In genomic region chr7:1101580-1102431, GRCh38 we compare ENCODE assay signal across 1 cellular context.
TF ChIP-seq lines count a peak whose summit lies in the region.

No MANE protein-coding gene starts in this region.

TF ChIP-seq in HepG2, 621 proteins besides CTCF, POLR2A, EP300 and RAD21 (continued from another document and continues in another):
- TF ChIP-seq, protein P1, sequence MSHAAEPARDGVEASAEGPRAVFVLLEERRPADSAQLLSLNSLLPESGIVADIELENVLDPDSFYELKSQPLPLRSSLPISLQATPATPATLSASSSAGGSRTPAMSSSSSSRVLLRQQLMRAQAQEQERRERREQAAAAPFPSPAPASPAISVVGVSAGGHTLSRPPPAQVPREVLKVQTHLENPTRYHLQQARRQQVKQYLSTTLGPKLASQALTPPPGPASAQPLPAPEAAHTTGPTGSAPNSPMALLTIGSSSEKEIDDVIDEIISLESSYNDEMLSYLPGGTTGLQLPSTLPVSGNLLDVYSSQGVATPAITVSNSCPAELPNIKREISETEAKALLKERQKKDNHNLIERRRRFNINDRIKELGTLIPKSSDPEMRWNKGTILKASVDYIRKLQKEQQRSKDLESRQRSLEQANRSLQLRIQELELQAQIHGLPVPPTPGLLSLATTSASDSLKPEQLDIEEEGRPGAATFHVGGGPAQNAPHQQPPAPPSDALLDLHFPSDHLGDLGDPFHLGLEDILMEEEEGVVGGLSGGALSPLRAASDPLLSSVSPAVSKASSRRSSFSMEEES (CRISPR knock-in tag; IDR thresholded peaks at IDR 0.05), result peak; percentile 60
- TF ChIP-seq CEBPG (CRISPR knock-in tag; IDR thresholded peaks at IDR 0.05) (no peak), ZNF329 (CRISPR knock-in tag; IDR thresholded peaks at IDR 0.05; ENCODE audit: low read depth) (no peak), GATAD2A (CRISPR knock-in tag; IDR thresholded peaks at IDR 0.05) (peak; percentile 85), POGK (CRISPR knock-in tag; conservative IDR thresholded peaks at IDR 0.05) (0 out of 2 replicates have a peak, but pooled peaks have one; percentile 28), DNMT3B (CRISPR knock-in tag; conservative IDR thresholded peaks at IDR 0.05) (no peak), ZC3H13 (CRISPR knock-in tag; IDR thresholded peaks at IDR 0.05) (no peak; the same call in 1 of the 2 replicates), ZNF652 (CRISPR knock-in tag; IDR thresholded peaks at IDR 0.05; ENCODE audit: borderline replicate concordance, low read depth) (no peak), RFX5 (IDR thresholded peaks at IDR 0.05; ENCODE audit: low read depth, low read length) (no peak), ZHX1 (CRISPR knock-in tag; IDR thresholded peaks at IDR 0.05; ENCODE audit: low read depth) (0 out of 2 replicates have a peak, but pooled peaks have one; percentile 47), SOX5 (CRISPR knock-in tag; IDR thresholded peaks at IDR 0.05; ENCODE audit: borderline replicate concordance) (peak; percentile 47; the same call in 1 of the 2 replicates), ZNF558 (CRISPR knock-in tag; IDR thresholded peaks at IDR 0.05; ENCODE audit: borderline replicate concordance) (peak; percentile 56; the same call in 1 of the 2 replicates), ATAD3A (CRISPR knock-in tag; IDR thresholded peaks at IDR 0.05) (no peak), PAF1 (CRISPR knock-in tag; IDR thresholded peaks at IDR 0.05) (no peak), PHF20 (CRISPR knock-in tag; IDR thresholded peaks at IDR 0.05) (no peak), HDAC1 (CRISPR knock-in tag; IDR thresholded peaks at IDR 0.05) (peak; percentile 47; the same call in 1 of the 2 replicates), CBX1 (IDR thresholded peaks at IDR 0.05; ENCODE audit: low read depth) (peak; percentile 19), RBM39 (IDR thresholded peaks at IDR 0.05; ENCODE audit: low read depth, low read length, poor library complexity, severe bottlenecking) (no peak), HNF4A (CRISPR knock-in tag; IDR thresholded peaks at IDR 0.05) (peak; percentile 90), TBP (CRISPR knock-in tag; IDR thresholded peaks at IDR 0.05) (no peak), E2F1 (CRISPR knock-in tag; IDR thresholded peaks at IDR 0.05) (no peak), ZBTB3 (CRISPR knock-in tag; IDR thresholded peaks at IDR 0.05; ENCODE audit: borderline replicate concordance, low read depth) (no peak), REPIN1 (CRISPR knock-in tag; IDR thresholded peaks at IDR 0.05; ENCODE audit: borderline replicate concordance, low read depth) (no peak), ZNF431 (CRISPR knock-in tag; IDR thresholded peaks at IDR 0.05; ENCODE audit: borderline replicate concordance, low read depth) (peak; percentile 68; the same call in 1 of the 2 replicates), GLI4 (CRISPR knock-in tag; IDR thresholded peaks at IDR 0.05; ENCODE audit: borderline replicate concordance) (no peak), ZNF572 (CRISPR knock-in tag; IDR thresholded peaks at IDR 0.05) (no peak), ZBTB25 (CRISPR knock-in tag; IDR thresholded peaks at IDR 0.05) (no peak), RORA (CRISPR knock-in tag; IDR thresholded peaks at IDR 0.05) (no peak), ZNF512B (CRISPR knock-in tag; IDR thresholded peaks at IDR 0.05; ENCODE audit: borderline replicate concordance) (0 out of 2 replicates have a peak, but pooled peaks have one; percentile 61), TP53 (CRISPR knock-in tag; conservative IDR thresholded peaks at IDR 0.05) (0 out of 2 replicates have a peak, but pooled peaks have one; percentile 22), ARNT (IDR thresholded peaks at IDR 0.05) (no peak), ZNF24 (IDR thresholded peaks at IDR 0.05) (no peak), TFAP4 (IDR thresholded peaks at IDR 0.05; ENCODE audit: borderline replicate concordance, low read depth) (no peak), SALL2 (CRISPR knock-in tag; IDR thresholded peaks at IDR 0.05) (no peak), SSRP1 (CRISPR knock-in tag; IDR thresholded peaks at IDR 0.05) (no peak), MBNL3 (CRISPR knock-in tag; conservative IDR thresholded peaks at IDR 0.05) (no peak), ZKSCAN8 (CRISPR knock-in tag; IDR thresholded peaks at IDR 0.05; ENCODE audit: borderline replicate concordance) (no peak), TSC22D2 (CRISPR knock-in tag; IDR thresholded peaks at IDR 0.05; ENCODE audit: borderline replicate concordance) (no peak), GABPB1 (CRISPR knock-in tag; IDR thresholded peaks at IDR 0.05) (peak; percentile 40), SIX4 (CRISPR knock-in tag; IDR thresholded peaks at IDR 0.05) (no peak), TMF1 (CRISPR knock-in tag; IDR thresholded peaks at IDR 0.05; ENCODE audit: low read depth) (no peak), THYN1 (CRISPR knock-in tag; IDR thresholded peaks at IDR 0.05; ENCODE audit: borderline replicate concordance, low read depth) (no peak)
- TF ChIP-seq, protein P2, sequence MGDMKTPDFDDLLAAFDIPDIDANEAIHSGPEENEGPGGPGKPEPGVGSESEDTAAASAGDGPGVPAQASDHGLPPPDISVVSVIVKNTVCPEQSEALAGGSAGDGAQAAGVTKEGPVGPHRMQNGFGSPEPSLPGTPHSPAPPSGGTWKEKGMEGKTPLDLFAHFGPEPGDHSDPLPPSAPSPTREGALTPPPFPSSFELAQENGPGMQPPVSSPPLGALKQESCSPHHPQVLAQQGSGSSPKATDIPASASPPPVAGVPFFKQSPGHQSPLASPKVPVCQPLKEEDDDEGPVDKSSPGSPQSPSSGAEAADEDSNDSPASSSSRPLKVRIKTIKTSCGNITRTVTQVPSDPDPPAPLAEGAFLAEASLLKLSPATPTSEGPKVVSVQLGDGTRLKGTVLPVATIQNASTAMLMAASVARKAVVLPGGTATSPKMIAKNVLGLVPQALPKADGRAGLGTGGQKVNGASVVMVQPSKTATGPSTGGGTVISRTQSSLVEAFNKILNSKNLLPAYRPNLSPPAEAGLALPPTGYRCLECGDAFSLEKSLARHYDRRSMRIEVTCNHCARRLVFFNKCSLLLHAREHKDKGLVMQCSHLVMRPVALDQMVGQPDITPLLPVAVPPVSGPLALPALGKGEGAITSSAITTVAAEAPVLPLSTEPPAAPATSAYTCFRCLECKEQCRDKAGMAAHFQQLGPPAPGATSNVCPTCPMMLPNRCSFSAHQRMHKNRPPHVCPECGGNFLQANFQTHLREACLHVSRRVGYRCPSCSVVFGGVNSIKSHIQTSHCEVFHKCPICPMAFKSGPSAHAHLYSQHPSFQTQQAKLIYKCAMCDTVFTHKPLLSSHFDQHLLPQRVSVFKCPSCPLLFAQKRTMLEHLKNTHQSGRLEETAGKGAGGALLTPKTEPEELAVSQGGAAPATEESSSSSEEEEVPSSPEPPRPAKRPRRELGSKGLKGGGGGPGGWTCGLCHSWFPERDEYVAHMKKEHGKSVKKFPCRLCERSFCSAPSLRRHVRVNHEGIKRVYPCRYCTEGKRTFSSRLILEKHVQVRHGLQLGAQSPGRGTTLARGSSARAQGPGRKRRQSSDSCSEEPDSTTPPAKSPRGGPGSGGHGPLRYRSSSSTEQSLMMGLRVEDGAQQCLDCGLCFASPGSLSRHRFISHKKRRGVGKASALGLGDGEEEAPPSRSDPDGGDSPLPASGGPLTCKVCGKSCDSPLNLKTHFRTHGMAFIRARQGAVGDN (CRISPR knock-in tag; IDR thresholded peaks at IDR 0.05), result peak; percentile 98
- TF ChIP-seq, protein P3, sequence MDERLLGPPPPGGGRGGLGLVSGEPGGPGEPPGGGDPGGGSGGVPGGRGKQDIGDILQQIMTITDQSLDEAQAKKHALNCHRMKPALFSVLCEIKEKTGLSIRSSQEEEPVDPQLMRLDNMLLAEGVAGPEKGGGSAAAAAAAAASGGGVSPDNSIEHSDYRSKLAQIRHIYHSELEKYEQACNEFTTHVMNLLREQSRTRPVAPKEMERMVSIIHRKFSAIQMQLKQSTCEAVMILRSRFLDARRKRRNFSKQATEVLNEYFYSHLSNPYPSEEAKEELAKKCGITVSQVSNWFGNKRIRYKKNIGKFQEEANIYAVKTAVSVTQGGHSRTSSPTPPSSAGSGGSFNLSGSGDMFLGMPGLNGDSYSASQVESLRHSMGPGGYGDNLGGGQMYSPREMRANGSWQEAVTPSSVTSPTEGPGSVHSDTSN (CRISPR knock-in tag; IDR thresholded peaks at IDR 0.05), result no peak
- TF ChIP-seq, protein P4, sequence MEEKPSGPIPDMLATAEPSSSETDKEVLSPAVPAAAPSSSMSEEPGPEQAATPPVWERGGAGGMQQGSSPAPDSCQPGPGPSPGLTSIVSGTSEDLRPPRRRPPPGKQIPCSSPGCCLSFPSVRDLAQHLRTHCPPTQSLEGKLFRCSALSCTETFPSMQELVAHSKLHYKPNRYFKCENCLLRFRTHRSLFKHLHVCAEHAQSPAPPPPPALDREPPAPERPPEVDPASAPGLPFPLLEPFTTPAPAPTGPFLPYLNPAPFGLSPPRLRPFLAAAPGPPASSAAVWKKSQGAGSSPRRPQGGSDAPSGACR (CRISPR knock-in tag; IDR thresholded peaks at IDR 0.05), result no peak
- TF ChIP-seq, protein P5, sequence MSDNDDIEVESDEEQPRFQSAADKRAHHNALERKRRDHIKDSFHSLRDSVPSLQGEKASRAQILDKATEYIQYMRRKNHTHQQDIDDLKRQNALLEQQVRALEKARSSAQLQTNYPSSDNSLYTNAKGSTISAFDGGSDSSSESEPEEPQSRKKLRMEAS (IDR thresholded peaks at IDR 0.05), result peak; percentile 96
